Comparison of ENCODE assay signal across 30 cellular contexts in the genomic region with DNA sequence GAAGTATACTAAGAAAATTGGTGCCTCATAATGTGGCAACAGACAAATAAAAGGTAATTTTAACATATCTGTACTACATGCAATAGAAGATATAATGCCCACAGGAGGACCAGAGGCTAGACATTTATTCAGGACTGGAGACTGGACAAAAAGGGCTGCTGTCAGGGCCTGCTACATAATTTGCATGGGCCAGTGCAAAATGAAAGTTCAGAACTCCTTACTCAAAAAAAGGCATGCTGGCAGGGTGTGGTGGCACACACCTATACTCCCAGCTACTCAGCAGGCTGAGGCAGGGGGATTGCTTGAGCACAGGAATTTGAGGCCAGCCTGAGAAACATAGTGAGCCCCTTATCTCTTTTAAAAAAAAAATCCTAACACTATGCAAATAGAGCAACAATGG. TPM values are rescaled to one million over a fixed set of nuclear protein-coding genes. Genes with fewer than 3 reads are reported as not detected.
DNase-seq lines count a peak whose midpoint lies in the region; ATAC-seq, FAIRE-seq and TF ChIP-seq lines count a peak whose summit lies in the region.
"Had no signal": no experiment of that assay in that cellular context is flagged by ENCODE, and none has a peak within 500 bp of the region (broad histone marks: within the 10 kb centered on the region; RNA-seq: fewer than 3 reads in every experiment).

No MANE protein-coding gene starts in this region.

- H3K4me1 ChIP-seq in mesenchymal stem cell (ENCODE audit: control insufficient read depth, insufficient read depth, low read depth, low read length) (peaks cover 4% of the 10 kb centered on the region), small intestine (ENCODE audit: control insufficient read depth in 2 of 2, insufficient read depth in 1 of 2, low read depth in 1 of 2, low read length in 1 of 2) (no peaks in the 10 kb centered on the region)
- H3K4me1 ChIP-seq: BLaER1, left ventricle myocardium inferior, SJCRH30, upper lobe of left lung had no signal

- no peak overlapping the region for H4K8ac ChIP-seq in mesenchymal stem cell (ENCODE audit: low read length)

- no peak overlapping the region for H3K4me2 ChIP-seq in mesenchymal stem cell (ENCODE audit: low read length, poor library complexity, severe bottlenecking)
- H3K4me2 ChIP-seq: BLaER1 had no signal

- no peak for FAIRE-seq in bronchial epithelial cell (lab: Jason Lieb, UNC)
- no peak for FAIRE-seq in small intestine (lab: Jason Lieb, UNC)
- FAIRE-seq: G401.6, TTC549 had no signal

- H3K36me3 ChIP-seq in bronchial epithelial cell (ENCODE audit: control insufficient read depth, insufficient read depth, low read length), result no peaks in the 10 kb centered on the region
- no peaks in the 10 kb centered on the region for H3K36me3 ChIP-seq in mesenchymal stem cell (ENCODE audit: control insufficient read depth in 1 of 2, insufficient read depth in 2 of 2, low read depth in 1 of 2, low read length in 2 of 2)
- H3K36me3 ChIP-seq in small intestine (ENCODE audit: control insufficient read depth in 2 of 2, insufficient read depth in 2 of 2, low read length in 2 of 2), result no peaks in the 10 kb centered on the region
- H3K36me3 ChIP-seq: BLaER1, left ventricle myocardium inferior, SJCRH30, upper lobe of left lung had no signal

- ATAC-seq in stimulated activated naive CD8-positive, alpha-beta T cell treated with anti-CD3 and anti-CD28 coated beads, Interleukin-15, amount 100 ng/mL, for 72 hours, result no peak
- ATAC-seq: activated CD4-positive, CD25-positive, alpha-beta regulatory T cell treated with anti-CD3 and anti-CD28 coated beads, Interleukin-2, amount 50 U/mL, for 24 hours had no signal

- H2AK5ac ChIP-seq in mesenchymal stem cell (ENCODE audit: low read length, severe bottlenecking), result no peak overlapping the region

- no peak overlapping the region for H3K4me3 Mint-ChIP-seq in stimulated activated naive CD8-positive, alpha-beta T cell treated with anti-CD3 and anti-CD28 coated beads, Interleukin-15, Interleukin-2, amounts not matched to agents 100 ng/mL and 50 ng/mL, for 24 hours
- H3K4me3 Mint-ChIP-seq in stimulated activated naive CD8-positive, alpha-beta T cell treated with anti-CD3 and anti-CD28 coated beads, Interleukin-15, amount 100 ng/mL, for 72 hours, result no peak overlapping the region
- H3K4me3 Mint-ChIP-seq: activated naive CD4-positive, alpha-beta T cell treated with anti-CD3 and anti-CD28 coated beads, Interleukin-2, amount 10 ng/mL, durations not matched to agents 7 days and 5 days; IgD-negative memory B cell; nephron had no signal

- H3K14ac ChIP-seq in mesenchymal stem cell (ENCODE audit: low read length in 2 of 2), result no peak overlapping the region

- no peak overlapping the region for H3K23ac ChIP-seq in mesenchymal stem cell (ENCODE audit: low read length in 2 of 2)

- H3K27ac Mint-ChIP-seq in stimulated activated naive CD8-positive, alpha-beta T cell treated with anti-CD3 and anti-CD28 coated beads, Interleukin-15, Interleukin-2, amounts not matched to agents 100 ng/mL and 50 ng/mL, for 24 hours, result peak overlapping the region; percentile 68
- H3K27ac Mint-ChIP-seq in stimulated activated naive CD8-positive, alpha-beta T cell treated with anti-CD3 and anti-CD28 coated beads, Interleukin-15, amount 100 ng/mL, for 72 hours, result no peak overlapping the region
- H3K27ac Mint-ChIP-seq: activated naive CD4-positive, alpha-beta T cell treated with anti-CD3 and anti-CD28 coated beads, Interleukin-2, amount 10 ng/mL, durations not matched to agents 7 days and 5 days; IgD-negative memory B cell; nephron had no signal

- peak overlapping the region; percentile 61 for H2BK120ac ChIP-seq in mesenchymal stem cell (ENCODE audit: low read depth, low read length)

- peak overlapping the region; percentile 60 for H3K27ac ChIP-seq in mesenchymal stem cell (ENCODE audit: low read length, poor library complexity, severe bottlenecking)
- H3K27ac ChIP-seq in small intestine (ENCODE audit: low read depth in 1 of 2, low read length in 1 of 2), result no peak overlapping the region
- H3K27ac ChIP-seq: BLaER1, left ventricle myocardium inferior, SJCRH30, upper lobe of left lung had no signal

- H3K27me3 Mint-ChIP-seq in stimulated activated naive CD8-positive, alpha-beta T cell treated with anti-CD3 and anti-CD28 coated beads, Interleukin-15, Interleukin-2, amounts not matched to agents 100 ng/mL and 50 ng/mL, for 24 hours, result no peaks in the 10 kb centered on the region
- no peaks in the 10 kb centered on the region for H3K27me3 Mint-ChIP-seq in stimulated activated naive CD8-positive, alpha-beta T cell treated with anti-CD3 and anti-CD28 coated beads, Interleukin-15, amount 100 ng/mL, for 72 hours
- H3K27me3 Mint-ChIP-seq: activated naive CD4-positive, alpha-beta T cell treated with anti-CD3 and anti-CD28 coated beads, Interleukin-2, amount 10 ng/mL, durations not matched to agents 7 days and 5 days had no signal

- no peak overlapping the region for H2AFZ ChIP-seq in mesenchymal stem cell (ENCODE audit: low read depth, low read length)

- H3K36me3 Mint-ChIP-seq in stimulated activated naive CD8-positive, alpha-beta T cell treated with anti-CD3 and anti-CD28 coated beads, Interleukin-15, Interleukin-2, amounts not matched to agents 100 ng/mL and 50 ng/mL, for 24 hours (ENCODE audit: low read depth), result no peaks in the 10 kb centered on the region
- H3K36me3 Mint-ChIP-seq: activated naive CD4-positive, alpha-beta T cell treated with anti-CD3 and anti-CD28 coated beads, Interleukin-2, amount 10 ng/mL, durations not matched to agents 7 days and 5 days; IgD-negative memory B cell had no signal

- no peak overlapping the region for H2BK12ac ChIP-seq in mesenchymal stem cell (ENCODE audit: low read length in 2 of 2)

- no peaks in the 10 kb centered on the region for H3K9me3 ChIP-seq in mesenchymal stem cell (ENCODE audit: control insufficient read depth, low read length)
- no peaks in the 10 kb centered on the region for H3K9me3 ChIP-seq in small intestine (ENCODE audit: control insufficient read depth, low read depth)
- H3K9me3 ChIP-seq: BLaER1, left ventricle myocardium inferior, SJCRH30, upper lobe of left lung had no signal

- no peak overlapping the region for H2BK15ac ChIP-seq in mesenchymal stem cell (ENCODE audit: low read depth, poor library complexity, severe bottlenecking)

- H3K4ac ChIP-seq in mesenchymal stem cell (ENCODE audit: low read depth in 1 of 2, low read length in 2 of 2), result no peak overlapping the region

- H3K27me3 ChIP-seq in bronchial epithelial cell (ENCODE audit: control insufficient read depth, insufficient read depth, low read length) (no peaks in the 10 kb centered on the region), mesenchymal stem cell (ENCODE audit: control insufficient read depth in 1 of 2, insufficient read depth in 1 of 2, low read length in 2 of 2) (no peaks in the 10 kb centered on the region), small intestine (ENCODE audit: control insufficient read depth in 2 of 2, insufficient read depth in 2 of 2, low read length in 2 of 2) (no peaks in the 10 kb centered on the region)
- H3K27me3 ChIP-seq: SJCRH30, upper lobe of left lung had no signal

- H3K79me1 ChIP-seq in mesenchymal stem cell (replicated peaks; ENCODE audit: low read length, poor library complexity, severe bottlenecking), result no peaks in the 10 kb centered on the region

- H3K4me3 ChIP-seq in bronchial epithelial cell (ENCODE audit: low read depth, low read length), result no peak overlapping the region
- no peak overlapping the region for H3K4me3 ChIP-seq in mesenchymal stem cell (ENCODE audit: insufficient read depth in 1 of 2, low read depth in 1 of 2, low read length in 2 of 2)
- no peak overlapping the region for H3K4me3 ChIP-seq in small intestine (ENCODE audit: low read depth in 1 of 2, low read length in 2 of 2)
- H3K4me3 ChIP-seq: BLaER1, left ventricle myocardium inferior, SJCRH30, skin epidermis, upper lobe of left lung had no signal

- peaks cover 19% of the 10 kb centered on the region for H3K4me1 Mint-ChIP-seq in stimulated activated naive CD8-positive, alpha-beta T cell treated with anti-CD3 and anti-CD28 coated beads, Interleukin-15, Interleukin-2, amounts not matched to agents 100 ng/mL and 50 ng/mL, for 24 hours (ENCODE audit: low read depth)
- H3K4me1 Mint-ChIP-seq in stimulated activated naive CD8-positive, alpha-beta T cell treated with anti-CD3 and anti-CD28 coated beads, Interleukin-15, amount 100 ng/mL, for 72 hours, result no peaks in the 10 kb centered on the region
- H3K4me1 Mint-ChIP-seq: activated naive CD4-positive, alpha-beta T cell treated with anti-CD3 and anti-CD28 coated beads, Interleukin-2, amount 10 ng/mL, durations not matched to agents 7 days and 5 days; nephron had no signal

- H3K9me3 Mint-ChIP-seq in stimulated activated naive CD8-positive, alpha-beta T cell treated with anti-CD3 and anti-CD28 coated beads, Interleukin-15, Interleukin-2, amounts not matched to agents 100 ng/mL and 50 ng/mL, for 24 hours, result no peaks in the 10 kb centered on the region
- H3K9me3 Mint-ChIP-seq in stimulated activated naive CD8-positive, alpha-beta T cell treated with anti-CD3 and anti-CD28 coated beads, Interleukin-15, amount 100 ng/mL, for 72 hours, result no peaks in the 10 kb centered on the region
- H3K9me3 Mint-ChIP-seq: activated naive CD4-positive, alpha-beta T cell treated with anti-CD3 and anti-CD28 coated beads, Interleukin-2, amount 10 ng/mL, durations not matched to agents 7 days and 5 days had no signal

- H3K18ac ChIP-seq in mesenchymal stem cell (ENCODE audit: low read depth in 1 of 2, low read length in 2 of 2), result peak overlapping the region in 1 of 2 experiments; percentile 21

- DNase-seq in stimulated activated naive CD8-positive, alpha-beta T cell treated with anti-CD3 and anti-CD28 coated beads, Interleukin-15, amount 100 ng/mL, for 72 hours, result no peak
- DNase-seq in bronchial epithelial cell (ENCODE audit: low read depth) (peak; percentile 25), mesenchymal stem cell (peak; percentile 21), OCI-M2 (lab: John Stamatoyannopoulos, UW; ENCODE audit: unreplicated experiment) (no peak), small intestine (no peak)
- DNase-seq in activated CD4-positive, CD25-positive, alpha-beta regulatory T cell treated with anti-CD3 and anti-CD28 coated beads, Interleukin-2, amount 50 U/mL, for 72 hours, result no peak
- DNase-seq: activated naive CD4-positive, alpha-beta T cell treated with anti-CD3 and anti-CD28 coated beads, Interleukin-2, amount 10 ng/mL, durations not matched to agents 7 days and 5 days; anterior cingulate cortex; caudate nucleus; dermis blood vessel endothelial cell; DMS53; H7; left ventricle myocardium inferior; midbrain; NCI-H1048; NCI-H2029; NCI-H526; SJCRH30; stimulated activated CD4-positive, alpha-beta T cell treated with anti-CD3 and anti-CD28 coated beads, Interleukin-1b, Interleukin-23, amount 100 ng/mL, for 48 hours; stimulated activated CD8-positive, alpha-beta memory T cell treated with anti-CD3 and anti-CD28 coated beads, Interleukin-4, amount 100 ng/mL, for 48 hours; T-helper 1 cell; upper lobe of left lung had no signal

- H4K91ac ChIP-seq in mesenchymal stem cell (ENCODE audit: low read length), result no peak overlapping the region

- TF ChIP-seq CTCF in bronchial epithelial cell (IDR thresholded peaks at IDR 0.05; ENCODE audit: insufficient read depth, low read length, severe bottlenecking), result no peak

- peak overlapping the region; percentile 35 for H3K9ac ChIP-seq in mesenchymal stem cell (ENCODE audit: low read length)
- H3K9ac ChIP-seq: BLaER1 had no signal

- H2BK5ac ChIP-seq in mesenchymal stem cell (ENCODE audit: low read depth, low read length, poor library complexity, severe bottlenecking), result no peak overlapping the region

RNA-seq across cellular contexts. Expression of a gene that starts 12.4 kb away (rescaled TPM):
- 126 and 137 TPM in 2 replicates for total RNA-seq in bronchial epithelial cell
- 22.5 TPM for polyA plus RNA-seq in mesenchymal stem cell (2013, experiment 1 of 2)
- polyA plus RNA-seq in mesenchymal stem cell (2013, experiment 2 of 2), result 24.1 TPM
- polyA plus RNA-seq in small intestine, result 100 to 1,000 TPM; 170 to 348 (median 180) TPM
- polyA plus RNA-seq: IgD-negative memory B cell had no signal

Comparison
In these comparisons a context has a peak if more than half of its experiments do, and no peak if none do; other contexts are left out.
1. DNase-seq: peak in bronchial epithelial cell (single experiment) and mesenchymal stem cell (single experiment); none in stimulated activated naive CD8-positive, alpha-beta T cell treated with anti-CD3 and anti-CD28 coated beads, Interleukin-15, amount 100 ng/mL, for 72 hours (0 of 2), OCI-M2 (single experiment), activated CD4-positive, CD25-positive, alpha-beta regulatory T cell treated with anti-CD3 and anti-CD28 coated beads, Interleukin-2, amount 50 U/mL, for 72 hours (single experiment) and small intestine (single experiment).